In genomic region chr12:46722737-46723136, GRCh38 we compare ENCODE assay signal across 17 cellular contexts.
A peak's percentile ranks its signal among the peaks of the same experiment; 100 is the strongest.
DNase-seq lines count a peak whose midpoint lies in the region; FAIRE-seq and TF ChIP-seq lines count a peak whose summit lies in the region.
"Had no signal": no experiment of that assay in that cellular context is flagged by ENCODE, and none has a peak within 500 bp of the region (broad histone marks: within the 10 kb centered on the region; RNA-seq: fewer than 3 reads in every experiment).

No MANE protein-coding gene starts in this region.

- POLR2A ChIA-PET in MCF 10A (lab: Yijun Ruan, JAX) = no interaction called here

- H3K9me3 Mint-ChIP-seq in MCF 10A (ENCODE audit: unreplicated experiment) = no peaks in the 10 kb centered on the region
- H3K9me3 Mint-ChIP-seq: HFFc6 had no signal

- H3K36me3 Mint-ChIP-seq in MCF 10A (ENCODE audit: insufficient read depth, unreplicated experiment) = no peaks in the 10 kb centered on the region

- no peaks in the 10 kb centered on the region for H3K27me3 Mint-ChIP-seq in MCF 10A (ENCODE audit: insufficient read depth, unreplicated experiment)
- H3K27me3 Mint-ChIP-seq: stimulated activated naive CD8-positive, alpha-beta T cell treated with anti-CD3 and anti-CD28 coated beads, Interleukin-15, amount 100 ng/mL, for 72 hours had no signal

- intact Hi-C loops in MCF 10A (cut with micrococcal nuclease) = no loop called here

- CTCF ChIA-PET in MCF 10A (lab: Yijun Ruan, JAX) = no interaction called here

- TF ChIP-seq CTCF in MCF 10A (IDR thresholded peaks at IDR 0.05; ENCODE audit: unreplicated experiment) = no peak

- no TSS peak for BruUV-seq in MCF 10A (replicated peaks; lab: Mats Ljungman, UMichigan)

- no peaks in the 10 kb centered on the region for H3K4me1 Mint-ChIP-seq in MCF 10A (ENCODE audit: insufficient read depth, unreplicated experiment)

- no peak overlapping the region for H3K27ac Mint-ChIP-seq in MCF 10A (ENCODE audit: low read depth, unreplicated experiment)
- H3K27ac Mint-ChIP-seq: HFFc6; stimulated activated naive CD8-positive, alpha-beta T cell treated with anti-CD3 and anti-CD28 coated beads, Interleukin-15, amount 100 ng/mL, for 72 hours had no signal

- H3K4me3 Mint-ChIP-seq in MCF 10A (ENCODE audit: unreplicated experiment) = no peak overlapping the region
- H3K4me3 Mint-ChIP-seq: HFFc6; stimulated activated naive CD8-positive, alpha-beta T cell treated with anti-CD3 and anti-CD28 coated beads, Interleukin-15, amount 100 ng/mL, for 72 hours had no signal

- DNase-seq in DMS153 treated with DMSO at 0.1 percent for 48 hours (lab: John Stamatoyannopoulos, UW; ENCODE audit: unreplicated experiment) (peak; percentile 46), HTR-8/SVneo (ENCODE audit: insufficient read length, low spot score) (no peak), amniotic epithelial cell (ENCODE audit: low read depth) (peak; percentile 47), glomerular visceral epithelial cell (ENCODE audit: extremely low spot score) (peak; percentile 6), NCI-H1694 (lab: John Stamatoyannopoulos, UW) (no peak), MCF 10A (ENCODE audit: unreplicated experiment) (no peak), Kasumi-1 (lab: John Stamatoyannopoulos, UW) (no peak)
- no peak for DNase-seq in stimulated activated CD4-positive, alpha-beta T cell treated with anti-CD3 and anti-CD28 coated beads, Interleukin-4, amount 100 ng/mL, for 24 hours
- DNase-seq: adrenal gland; DND-41; HFFc6; hypothalamus; left cardiac atrium; NCI-H1930; posterior cingulate gyrus; stimulated activated naive CD8-positive, alpha-beta T cell treated with anti-CD3 and anti-CD28 coated beads, Interleukin-15, amount 100 ng/mL, for 72 hours had no signal

- peak; percentile 51 for FAIRE-seq in HTR-8/SVneo (lab: Jason Lieb, UNC)
- FAIRE-seq: urothelium cell line had no signal

Comparison
In these comparisons a context has a peak if more than half of its experiments do, and no peak if none do; other contexts are left out.
1. DNase-seq: peak in DMS153 treated with DMSO at 0.1 percent for 48 hours (single experiment), amniotic epithelial cell (single experiment) and glomerular visceral epithelial cell (single experiment); none in HTR-8/SVneo (single experiment), NCI-H1694 (single experiment), stimulated activated CD4-positive, alpha-beta T cell treated with anti-CD3 and anti-CD28 coated beads, Interleukin-4, amount 100 ng/mL, for 24 hours (single experiment), MCF 10A (single experiment) and Kasumi-1 (0 of 2).